Comparison of ENCODE assay signal across 12 cellular contexts in genomic region chr17:58576679-58577367, GRCh38.
DNase-seq lines count a peak whose midpoint lies in the region; ATAC-seq, FAIRE-seq and TF ChIP-seq lines count a peak whose summit lies in the region.
"Had no signal": no experiment of that assay in that cellular context is flagged by ENCODE, and none has a peak within 500 bp of the region (broad histone marks: within the 10 kb centered on the region; RNA-seq: fewer than 3 reads in every experiment).

No MANE protein-coding gene starts in this region.

- intact Hi-C loops in HepG2 (cut with micrococcal nuclease; ENCODE audit: unreplicated experiment) = loop anchor here (2.0 to 10.0 kb wide), 3 partner anchors 42 to 428 kb away; no protein-coding TSS in a partner anchor

- TF ChIP-seq CTCF in bronchial epithelial cell (IDR thresholded peaks at IDR 0.05; ENCODE audit: insufficient read depth, low read length, severe bottlenecking) = no peak
- no peak for TF ChIP-seq CTCF in HepG2 (CRISPR knock-in tag; IDR thresholded peaks at IDR 0.05)

- POLR2A ChIA-PET in HepG2 (lab: Yijun Ruan, JAX) = interaction anchor here (1.1 to 3.3 kb wide), 3 partner anchors 41 to 58 kb away, joined by 3 to 21 read pairs (median 4); no protein-coding TSS in a partner anchor

- peak overlapping the region; percentile 52 for H3K4me2 ChIP-seq in HepG2 (ENCODE audit: low read depth, low read length)

- no peak overlapping the region for H3K27ac ChIP-seq in HepG2 (ENCODE audit: extremely low read length, insufficient read depth, low read length)

- FAIRE-seq in bronchial epithelial cell (lab: Jason Lieb, UNC) = no peak
- FAIRE-seq in HepG2 (lab: Jason Lieb, UNC) = peak; percentile 65

- H3K4me1 ChIP-seq in HepG2 (ENCODE audit: insufficient read depth, low read length) = peaks cover 41% of the 10 kb centered on the region

- H3K9ac ChIP-seq in HepG2 (ENCODE audit: insufficient read depth, low read depth, low read length) = no peak overlapping the region

- H3K79me2 ChIP-seq in HepG2 (ENCODE audit: insufficient read depth, low read length) = no peaks in the 10 kb centered on the region

- CTCF ChIA-PET in HepG2 (lab: Yijun Ruan, JAX; ENCODE audit: low intra/inter-chr PET ratio, low total read pairs) = interaction anchor here (0.8 to 1.5 kb wide), 2 partner anchors 11 to 56 kb away, joined by 3 read pairs; no protein-coding TSS in a partner anchor

- no peak for TF ChIP-seq POLR2A in HepG2 (IDR thresholded peaks at IDR 0.05; ENCODE audit: insufficient read depth in 1 of 2, low read depth in 2 of 2, low read length in 2 of 2)

- no peaks in the 10 kb centered on the region for H3K27me3 ChIP-seq in bronchial epithelial cell (ENCODE audit: control insufficient read depth, insufficient read depth, low read length)
- no peaks in the 10 kb centered on the region for H3K27me3 ChIP-seq in HepG2 (ENCODE audit: control insufficient read depth in 1 of 2, insufficient read depth in 2 of 2, low read length in 2 of 2)

- no peaks in the 10 kb centered on the region for H4K20me1 ChIP-seq in HepG2 (ENCODE audit: insufficient read depth, low read length)

- no peaks in the 10 kb centered on the region for H3K9me3 ChIP-seq in HepG2 (ENCODE audit: low read length)

- in situ Hi-C loops in HepG2 (cut with HindIII; ENCODE audit: extremely low pct_ligation_motif_present, low pct_unique_long_range_greater_than_20kb) = no loop called here

- DNase-seq in DMS53 (lab: John Stamatoyannopoulos, UW) (peak; percentile 66), HPDE6-E6E7 (ENCODE audit: extremely low spot score) (peak; percentile 58), bronchial epithelial cell (ENCODE audit: low read depth) (peak; percentile 90), HepG2 (ENCODE audit: low spot score) (peak; percentile 51), NCI-H1105 treated with DMSO at 0.1 percent for 48 hours (lab: John Stamatoyannopoulos, UW) (no peak)
- DNase-seq in activated CD8-positive, alpha-beta memory T cell treated with anti-CD3 and anti-CD28 coated beads, Interleukin-2, amount 50 U/mL, for 4 hours = no peak
- DNase-seq: cerebellar nuclear complex, HFFc6, NCI-H2081 treated with DMSO at 0.1 percent for 48 hours had no signal

- WGBS in HepG2 (ENCODE audit: low lambda C conversion rate) = under 1% methylated on average over 3 of the region's 3 CpGs

- ATAC-seq in HepG2 (peak; percentile 76), GM18858 (IDR thresholded peaks at IDR 0.05; ENCODE audit: unreplicated experiment) (no peak), GM21447 (IDR thresholded peaks at IDR 0.05; ENCODE audit: unreplicated experiment) (no peak)
- ATAC-seq: stimulated activated naive CD8-positive, alpha-beta T cell treated with anti-CD3 and anti-CD28 coated beads, Interleukin-15, Interleukin-2, amounts not matched to agents 100 U/mL and 50 U/mL, for 24 hours had no signal

- no peak overlapping the region for H2AFZ ChIP-seq in HepG2 (ENCODE audit: low read length)

- no peak for TF ChIP-seq RAD21 in HepG2 (CRISPR knock-in tag; IDR thresholded peaks at IDR 0.05)

- H3K36me3 ChIP-seq in bronchial epithelial cell (ENCODE audit: control insufficient read depth, insufficient read depth, low read length) (no peaks in the 10 kb centered on the region), HepG2 (replicated peaks in 1 of 2; ENCODE audit: control insufficient read depth in 1 of 2, insufficient read depth in 2 of 2, low read length in 2 of 2) (no peaks in the 10 kb centered on the region)

- TF ChIP-seq EP300 in HepG2 (IDR thresholded peaks at IDR 0.05; ENCODE audit: low read depth in 2 of 2, low read length in 2 of 2) (no peak; a peak in 1 of 4 replicates), HepG2 (CRISPR knock-in tag; IDR thresholded peaks at IDR 0.05; ENCODE audit: borderline replicate concordance) (no peak)

- H3K4me3 ChIP-seq in bronchial epithelial cell (ENCODE audit: low read depth, low read length) (no peak overlapping the region), HepG2 (replicated peaks in 1 of 3; ENCODE audit: insufficient read depth in 1 of 3, low read depth in 2 of 3, low read length in 3 of 3) (peak overlapping the region in 2 of 3 experiments; percentile 12 to 14; a peak in 3 of 6 replicates)

- no TSS peak for BruUV-seq in HepG2 (replicated peaks; lab: Mats Ljungman, UMichigan)

TF ChIP-seq in HepG2, 621 proteins besides CTCF, POLR2A, EP300 and RAD21 (continues in another document):
- 0 out of 2 replicates have a peak, but pooled peaks have one; percentile 53 for TF ChIP-seq ELF3 (CRISPR knock-in tag; IDR thresholded peaks at IDR 0.05)
- TF ChIP-seq ATF1 (CRISPR knock-in tag; IDR thresholded peaks at IDR 0.05) = no peak
- TF ChIP-seq ZBTB3 (CRISPR knock-in tag; IDR thresholded peaks at IDR 0.05; ENCODE audit: borderline replicate concordance, low read depth) = no peak
- no peak for TF ChIP-seq AGO1 (IDR thresholded peaks at IDR 0.05; ENCODE audit: low read depth, low read length, poor library complexity, severe bottlenecking)
- TF ChIP-seq NFKB2 (CRISPR knock-in tag; IDR thresholded peaks at IDR 0.05; ENCODE audit: borderline replicate concordance) = no peak
- TF ChIP-seq KLF6 (CRISPR knock-in tag; IDR thresholded peaks at IDR 0.05) = 0 out of 2 replicates have a peak, but pooled peaks have one; percentile 6
- TF ChIP-seq, protein P1, sequence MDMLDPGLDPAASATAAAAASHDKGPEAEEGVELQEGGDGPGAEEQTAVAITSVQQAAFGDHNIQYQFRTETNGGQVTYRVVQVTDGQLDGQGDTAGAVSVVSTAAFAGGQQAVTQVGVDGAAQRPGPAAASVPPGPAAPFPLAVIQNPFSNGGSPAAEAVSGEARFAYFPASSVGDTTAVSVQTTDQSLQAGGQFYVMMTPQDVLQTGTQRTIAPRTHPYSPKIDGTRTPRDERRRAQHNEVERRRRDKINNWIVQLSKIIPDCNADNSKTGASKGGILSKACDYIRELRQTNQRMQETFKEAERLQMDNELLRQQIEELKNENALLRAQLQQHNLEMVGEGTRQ (IDR thresholded peaks at IDR 0.05; ENCODE audit: low read depth, low read length) = no peak
- TF ChIP-seq, protein P1 (CRISPR knock-in tag; IDR thresholded peaks at IDR 0.05; ENCODE audit: borderline replicate concordance) = peak; percentile 43; the same call in 1 of the 2 replicates
- TF ChIP-seq SAP130 (CRISPR knock-in tag; IDR thresholded peaks at IDR 0.05; ENCODE audit: low read depth) = peak; percentile 45; the same call in 1 of the 2 replicates
- TF ChIP-seq, protein P2, sequence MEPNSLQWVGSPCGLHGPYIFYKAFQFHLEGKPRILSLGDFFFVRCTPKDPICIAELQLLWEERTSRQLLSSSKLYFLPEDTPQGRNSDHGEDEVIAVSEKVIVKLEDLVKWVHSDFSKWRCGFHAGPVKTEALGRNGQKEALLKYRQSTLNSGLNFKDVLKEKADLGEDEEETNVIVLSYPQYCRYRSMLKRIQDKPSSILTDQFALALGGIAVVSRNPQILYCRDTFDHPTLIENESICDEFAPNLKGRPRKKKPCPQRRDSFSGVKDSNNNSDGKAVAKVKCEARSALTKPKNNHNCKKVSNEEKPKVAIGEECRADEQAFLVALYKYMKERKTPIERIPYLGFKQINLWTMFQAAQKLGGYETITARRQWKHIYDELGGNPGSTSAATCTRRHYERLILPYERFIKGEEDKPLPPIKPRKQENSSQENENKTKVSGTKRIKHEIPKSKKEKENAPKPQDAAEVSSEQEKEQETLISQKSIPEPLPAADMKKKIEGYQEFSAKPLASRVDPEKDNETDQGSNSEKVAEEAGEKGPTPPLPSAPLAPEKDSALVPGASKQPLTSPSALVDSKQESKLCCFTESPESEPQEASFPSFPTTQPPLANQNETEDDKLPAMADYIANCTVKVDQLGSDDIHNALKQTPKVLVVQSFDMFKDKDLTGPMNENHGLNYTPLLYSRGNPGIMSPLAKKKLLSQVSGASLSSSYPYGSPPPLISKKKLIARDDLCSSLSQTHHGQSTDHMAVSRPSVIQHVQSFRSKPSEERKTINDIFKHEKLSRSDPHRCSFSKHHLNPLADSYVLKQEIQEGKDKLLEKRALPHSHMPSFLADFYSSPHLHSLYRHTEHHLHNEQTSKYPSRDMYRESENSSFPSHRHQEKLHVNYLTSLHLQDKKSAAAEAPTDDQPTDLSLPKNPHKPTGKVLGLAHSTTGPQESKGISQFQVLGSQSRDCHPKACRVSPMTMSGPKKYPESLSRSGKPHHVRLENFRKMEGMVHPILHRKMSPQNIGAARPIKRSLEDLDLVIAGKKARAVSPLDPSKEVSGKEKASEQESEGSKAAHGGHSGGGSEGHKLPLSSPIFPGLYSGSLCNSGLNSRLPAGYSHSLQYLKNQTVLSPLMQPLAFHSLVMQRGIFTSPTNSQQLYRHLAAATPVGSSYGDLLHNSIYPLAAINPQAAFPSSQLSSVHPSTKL (CRISPR knock-in tag; IDR thresholded peaks at IDR 0.05) = peak; percentile 65; the same call in 1 of the 2 replicates
- TF ChIP-seq ZMYM4 (CRISPR knock-in tag; IDR thresholded peaks at IDR 0.05) = no peak; the same call in 1 of the 2 replicates
- no peak for TF ChIP-seq SOX13 (IDR thresholded peaks at IDR 0.05)
- peak in 1 of 2 experiments; percentile 30; a peak in 1 of 4 replicates for TF ChIP-seq SOX13 (CRISPR knock-in tag; conservative IDR thresholded peaks at IDR 0.05 in 1 of 2, IDR thresholded peaks at IDR 0.05 in 1 of 2)
- no peak for TF ChIP-seq MXD3 (CRISPR knock-in tag; IDR thresholded peaks at IDR 0.05)
- no peak for TF ChIP-seq ZNF569 (CRISPR knock-in tag; IDR thresholded peaks at IDR 0.05; ENCODE audit: borderline replicate concordance)
- no peak for TF ChIP-seq KDM4B (CRISPR knock-in tag; IDR thresholded peaks at IDR 0.05)
- TF ChIP-seq ESRRA (CRISPR knock-in tag; IDR thresholded peaks at IDR 0.05; ENCODE audit: low read depth) = 0 out of 2 replicates have a peak, but pooled peaks have one; percentile 32

Comparison
In these comparisons a context has a peak if more than half of its experiments do, and no peak if none do; other contexts are left out.
1. DNase-seq: peak in DMS53 (single experiment), HPDE6-E6E7 (single experiment), bronchial epithelial cell (single experiment) and HepG2 (single experiment); none in NCI-H1105 treated with DMSO at 0.1 percent for 48 hours (single experiment) and activated CD8-positive, alpha-beta memory T cell treated with anti-CD3 and anti-CD28 coated beads, Interleukin-2, amount 50 U/mL, for 4 hours (single experiment).